ENCODE assay signal across 1 cellular context in the genomic region with DNA sequence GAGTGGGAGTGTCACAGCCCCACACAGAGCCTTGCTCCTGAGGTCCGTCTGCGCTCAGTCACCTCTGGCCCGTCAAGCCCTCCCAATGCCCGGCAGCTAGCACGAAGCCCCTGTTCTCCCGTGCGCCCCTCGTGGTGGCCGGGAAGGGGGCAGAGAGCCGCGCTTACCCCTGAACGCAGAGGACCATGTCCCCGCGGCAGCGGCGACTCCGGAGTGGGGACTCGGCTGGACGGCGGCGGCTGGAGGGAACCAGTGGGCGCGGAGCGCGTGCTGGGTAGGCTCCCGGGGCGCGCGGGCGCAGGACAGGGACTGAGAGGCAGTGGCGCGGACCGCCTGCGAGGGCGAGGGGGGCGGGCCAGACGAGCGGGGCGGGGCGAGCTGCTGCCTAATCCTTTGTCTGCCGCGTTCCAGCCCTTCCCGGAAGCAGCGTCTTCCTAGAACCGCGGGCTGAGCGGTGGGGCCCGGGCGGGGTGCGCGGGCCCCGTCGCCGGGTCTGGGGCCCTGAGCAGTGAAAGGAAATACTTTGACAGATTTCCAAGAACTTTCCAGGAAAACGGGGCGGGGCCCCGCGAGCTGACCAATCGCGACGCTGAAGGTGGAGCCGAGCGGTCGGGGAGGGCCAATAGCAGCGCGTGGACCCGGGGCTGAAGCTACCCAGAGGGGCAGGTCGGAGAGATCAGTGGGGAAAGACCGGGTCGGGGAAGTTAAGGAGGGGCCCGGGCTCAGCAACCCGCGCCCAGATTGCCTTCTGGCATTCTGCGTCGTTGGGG.
TF ChIP-seq lines count a peak whose summit lies in the region.

A gene with protein sequence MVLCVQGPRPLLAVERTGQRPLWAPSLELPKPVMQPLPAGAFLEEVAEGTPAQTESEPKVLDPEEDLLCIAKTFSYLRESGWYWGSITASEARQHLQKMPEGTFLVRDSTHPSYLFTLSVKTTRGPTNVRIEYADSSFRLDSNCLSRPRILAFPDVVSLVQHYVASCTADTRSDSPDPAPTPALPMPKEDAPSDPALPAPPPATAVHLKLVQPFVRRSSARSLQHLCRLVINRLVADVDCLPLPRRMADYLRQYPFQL (minus strand): TSS at position 311 of the 770 bp plus-strand sequence. CDS start 124 bp downstream, at position 187.

TF ChIP-seq in H1, 55 proteins besides CTCF, POLR2A, EP300 and RAD21 (continued from another document):
- TF ChIP-seq SIN3A (conservative IDR thresholded peaks at IDR 0.05 in 1 of 2, IDR thresholded peaks at IDR 0.05 in 1 of 2; ENCODE audit: low read depth in 1 of 2, low read length in 2 of 2) (peak; percentile 49 to 63; a peak in 1 of 4 replicates), HDAC6 (IDR thresholded peaks at IDR 0.05; ENCODE audit: low read depth, low read length) (no peak), MAFK (IDR thresholded peaks at IDR 0.05; ENCODE audit: low read depth, low read length) (no peak), TAF1 (IDR thresholded peaks at IDR 0.05; ENCODE audit: low read depth, low read length) (peak; percentile 51; the same call in 1 of the 2 replicates), CHD1 (IDR thresholded peaks at IDR 0.05; ENCODE audit: low read depth, low read length) (no peak), SP1 (IDR thresholded peaks at IDR 0.05; ENCODE audit: low read depth, low read length) (peak; percentile 70; the same call in 1 of the 2 replicates), SIX5 (IDR thresholded peaks at IDR 0.05; ENCODE audit: low read depth, low read length) (no peak), EZH2 (IDR thresholded peaks at IDR 0.05; ENCODE audit: low read depth, low read length, severe bottlenecking) (no peak), PHF8 (conservative IDR thresholded peaks at IDR 0.05; ENCODE audit: low read depth, low read length) (peak; percentile 49; the same call in 1 of the 2 replicates)
